In the genomic region with DNA sequence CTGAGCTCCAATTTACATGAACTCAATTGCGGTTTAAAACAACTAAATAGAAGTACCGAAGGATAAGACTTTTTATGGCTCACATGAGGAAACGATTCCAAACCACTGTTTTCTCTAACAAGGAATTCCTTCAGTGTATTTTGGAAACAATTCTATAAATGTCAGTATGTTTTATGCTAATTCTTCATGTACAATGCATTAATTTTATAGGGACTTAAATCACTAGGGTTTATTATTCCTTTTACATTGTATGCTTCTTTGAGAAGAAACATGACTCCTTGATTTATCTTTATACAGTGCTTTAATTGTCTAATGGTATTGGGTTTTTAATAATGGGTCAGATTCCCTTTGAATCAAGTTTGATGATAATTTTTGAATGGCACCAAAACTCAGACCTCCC, we compare ENCODE assay signal across 22 cellular contexts.
A peak's percentile ranks its signal among the peaks of the same experiment; 100 is the strongest.
DNase-seq lines count a peak whose midpoint lies in the region; ATAC-seq and TF ChIP-seq lines count a peak whose summit lies in the region.
"Had no signal": no experiment of that assay in that cellular context is flagged by ENCODE, and none has a peak within 500 bp of the region (broad histone marks: within the 10 kb centered on the region; RNA-seq: fewer than 3 reads in every experiment).

No MANE protein-coding gene starts in this region.

- ATAC-seq in HG02759 (IDR thresholded peaks at IDR 0.05; ENCODE audit: unreplicated experiment): no peak
- ATAC-seq: A549 had no signal

- H3K9me3 ChIP-seq in HEK293 (ENCODE audit: control insufficient read depth, insufficient read depth, low read depth, low read length): no peaks in the 10 kb centered on the region
- no peaks in the 10 kb centered on the region for H3K9me3 ChIP-seq in SK-N-MC (ENCODE audit: low read depth, low read length)
- H3K9me3 ChIP-seq in hepatocyte (ENCODE audit: low read depth): no peaks in the 10 kb centered on the region
- H3K9me3 ChIP-seq: A549; BE2C; BLaER1 treated with 17β-estradiol and CSF1 and Interleukin-3, amounts not matched to agents 10 nM and 100 nM; HAP-1 had no signal

- H4K20me1 ChIP-seq in hepatocyte (ENCODE audit: insufficient read depth, poor library complexity, severe bottlenecking): no peaks in the 10 kb centered on the region
- H4K20me1 ChIP-seq: BLaER1 treated with 17β-estradiol and CSF1 and Interleukin-3, amounts not matched to agents 10 nM and 100 nM had no signal

- H3K9me2 ChIP-seq in hepatocyte (replicated peaks; ENCODE audit: insufficient read depth): no peaks in the 10 kb centered on the region

- DNase-seq in SK-N-MC (ENCODE audit: low read depth, low spot score): peak; percentile 53
- DNase-seq in hepatocyte (ENCODE audit: low spot score): no peak
- no peak for DNase-seq in occipital lobe (lab: John Stamatoyannopoulos, UW)
- no peak for DNase-seq in ecto neural progenitor cell (ENCODE audit: low spot score)
- DNase-seq: 8988T; ACHN; AML-193; BE2C; CD4-positive, alpha-beta T cell; CD8-positive, alpha-beta memory T cell; DMS 273 treated with DMSO at 0.1 percent for 48 hours; DMS79; EL; GDM1; GOT3 had no signal

- CTCF ChIA-PET in HEK293 (lab: Yijun Ruan, JAX): no interaction called here

- no peak overlapping the region for H3K9ac ChIP-seq in SK-N-MC (ENCODE audit: insufficient read length)
- H3K9ac ChIP-seq: BLaER1 treated with 17β-estradiol and CSF1 and Interleukin-3, amounts not matched to agents 10 nM and 100 nM had no signal

- H3K9me3 Mint-ChIP-seq in nephron: no peaks in the 10 kb centered on the region
- H3K9me3 Mint-ChIP-seq: CD4-positive, alpha-beta T cell; CD8-positive, alpha-beta memory T cell had no signal

- H2AFZ ChIP-seq in hepatocyte: no peak overlapping the region

- H3K27ac ChIP-seq in HEK293 (ENCODE audit: extremely low read depth, low read depth, low read length) (no peak overlapping the region), SK-N-MC (no peak overlapping the region), hepatocyte (no peak overlapping the region)
- H3K27ac ChIP-seq: A549; BLaER1 treated with 17β-estradiol and CSF1 and Interleukin-3, amounts not matched to agents 10 nM and 100 nM had no signal

- no peaks in the 10 kb centered on the region for H3K36me3 ChIP-seq in HEK293 (ENCODE audit: control insufficient read depth in 2 of 2, insufficient read depth in 1 of 2, low read length in 2 of 2)
- H3K36me3 ChIP-seq in SK-N-MC (ENCODE audit: insufficient read depth, low read length): no peaks in the 10 kb centered on the region
- no peaks in the 10 kb centered on the region for H3K36me3 ChIP-seq in hepatocyte (replicated peaks; ENCODE audit: insufficient read depth, low read depth)
- H3K36me3 ChIP-seq: BE2C; BLaER1 treated with 17β-estradiol and CSF1 and Interleukin-3, amounts not matched to agents 10 nM and 100 nM; HAP-1 had no signal

- H3K4me1 ChIP-seq in HEK293 (ENCODE audit: control insufficient read depth, insufficient read depth, low read length) (peaks cover 16% of the 10 kb centered on the region), hepatocyte (ENCODE audit: insufficient read depth) (peaks cover 10% of the 10 kb centered on the region)
- H3K4me1 ChIP-seq: A549; BE2C; BLaER1 treated with 17β-estradiol and CSF1 and Interleukin-3, amounts not matched to agents 10 nM and 100 nM; HAP-1 had no signal

- peak overlapping the region; percentile 3 for H3K4me2 ChIP-seq in hepatocyte
- H3K4me2 ChIP-seq: A549; BLaER1 treated with 17β-estradiol and CSF1 and Interleukin-3, amounts not matched to agents 10 nM and 100 nM had no signal

- H3K4me3 ChIP-seq in HEK293 (ENCODE audit: low read depth, low read length) (no peak overlapping the region), SK-N-MC (no peak overlapping the region), hepatocyte (no peak overlapping the region)
- H3K4me3 ChIP-seq: A549; BLaER1 treated with 17β-estradiol and CSF1 and Interleukin-3, amounts not matched to agents 10 nM and 100 nM; HAP-1 had no signal

- H3K36me3 Mint-ChIP-seq in nephron (ENCODE audit: low read depth): no peaks in the 10 kb centered on the region
- H3K36me3 Mint-ChIP-seq: CD14-positive monocyte; CD8-positive, alpha-beta memory T cell had no signal

- H3K27me3 ChIP-seq in hepatocyte: no peaks in the 10 kb centered on the region
- H3K27me3 ChIP-seq: BE2C; BLaER1 treated with 17β-estradiol and CSF1 and Interleukin-3, amounts not matched to agents 10 nM and 100 nM had no signal

- H3K4me1 Mint-ChIP-seq in nephron: peaks cover 26% of the 10 kb centered on the region
- H3K4me1 Mint-ChIP-seq: CD14-positive monocyte; CD8-positive, alpha-beta memory T cell had no signal

- 50% methylated on average over 3 of the region's 3 CpGs for WGBS in hepatocyte (ENCODE audit: low lambda C conversion rate, missing lambda C conversion rate)

- POLR2A ChIA-PET in HEK293 (lab: Yijun Ruan, JAX): interaction anchor here (0.5 kb wide), 1 partner anchor 1533 kb away, joined by 5 read pairs; no protein-coding TSS in a partner anchor

- peak overlapping the region in 2 of 3 experiments; percentile 21 for H3K27ac Mint-ChIP-seq in nephron
- H3K27ac Mint-ChIP-seq: CD14-positive monocyte; CD4-positive, alpha-beta T cell; CD8-positive, alpha-beta memory T cell had no signal

- peaks cover 4% of the 10 kb centered on the region for H3K27me3 Mint-ChIP-seq in nephron (ENCODE audit: low read depth)
- H3K27me3 Mint-ChIP-seq: CD4-positive, alpha-beta T cell had no signal

- TF ChIP-seq CTCF in HEK293 (tag by site-specific recombination; IDR thresholded peaks at IDR 0.05) (no peak), hepatocyte (IDR thresholded peaks at IDR 0.05; ENCODE audit: poor library complexity) (no peak), nephron (IDR thresholded peaks at IDR 0.05; ENCODE audit: unreplicated experiment in 3 of 3) (no peak)

- no peak overlapping the region for H3K4me3 Mint-ChIP-seq in nephron
- H3K4me3 Mint-ChIP-seq: CD14-positive monocyte; CD4-positive, alpha-beta T cell; CD8-positive, alpha-beta memory T cell had no signal

- H3K79me2 ChIP-seq in hepatocyte: no peaks in the 10 kb centered on the region

TF ChIP-seq in HEK293, 187 proteins besides CTCF, POLR2A, EP300 and RAD21 (continues in another document):
- TF ChIP-seq ZNF654 (tag by site-specific recombination; IDR thresholded peaks at IDR 0.05; ENCODE audit: low read depth): no peak
- TF ChIP-seq ZNF580 (tag by site-specific recombination; IDR thresholded peaks at IDR 0.05): peak; percentile 60; the same call in 1 of the 2 replicates
- TF ChIP-seq BCL11B (tag by site-specific recombination; IDR thresholded peaks at IDR 0.05; ENCODE audit: low read depth): peak; percentile 93
- peak; percentile 70; the same call in 1 of the 2 replicates for TF ChIP-seq ZXDB (tag by site-specific recombination; IDR thresholded peaks at IDR 0.05)
- TF ChIP-seq PRDM2 (tag by site-specific recombination; IDR thresholded peaks at IDR 0.05; ENCODE audit: borderline replicate concordance): no peak
- no peak for TF ChIP-seq KLF1 (tag by site-specific recombination; IDR thresholded peaks at IDR 0.05)
- no peak for TF ChIP-seq ZNF426 (tag by site-specific recombination; IDR thresholded peaks at IDR 0.05)
